8 cellular contexts compared by ENCODE assay signal in the genomic region with DNA sequence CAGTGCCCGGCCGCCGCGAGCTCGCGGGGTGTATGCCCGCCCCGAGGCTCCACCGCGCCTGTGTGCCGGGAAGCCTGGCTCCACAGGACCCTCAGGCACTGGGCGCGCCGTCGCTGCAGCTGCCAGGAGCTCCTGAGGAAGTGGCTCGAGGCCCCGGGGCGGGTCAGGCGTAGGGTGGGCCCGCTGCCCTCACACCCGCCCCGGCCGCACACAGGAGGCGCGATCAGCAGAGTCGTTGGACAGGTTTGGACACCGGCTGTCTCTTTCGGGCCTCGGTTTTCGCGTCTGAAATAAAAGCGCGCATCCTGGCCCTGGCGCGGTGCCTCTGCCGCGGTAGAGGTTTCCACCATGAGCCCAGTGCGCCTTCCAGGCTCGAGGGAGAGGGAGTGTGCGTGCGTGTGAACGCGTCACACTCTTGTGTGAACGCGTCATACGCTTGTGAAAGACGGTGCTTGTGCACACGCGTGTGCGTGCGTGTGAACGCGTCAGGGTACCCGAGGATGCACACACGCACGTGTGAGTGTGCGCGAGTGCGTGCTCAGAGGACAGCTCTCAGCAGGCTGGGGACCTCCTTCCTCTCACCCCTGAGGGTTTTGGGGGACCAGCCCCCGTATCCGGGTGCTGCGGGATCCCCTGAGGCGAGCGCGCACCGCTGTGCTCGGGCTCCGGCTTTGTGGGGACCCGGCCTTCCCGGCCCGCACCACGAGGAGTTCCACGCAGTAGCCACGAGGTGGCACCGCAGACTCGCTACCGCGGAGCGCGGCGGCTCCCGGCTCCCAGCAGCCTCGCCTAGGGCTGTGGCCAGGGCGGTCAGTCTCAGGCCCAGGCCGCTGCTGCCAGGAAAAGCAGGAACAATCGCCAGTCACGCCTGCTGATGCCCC.
DNase-seq lines count a peak whose midpoint lies in the region; ATAC-seq and TF ChIP-seq lines count a peak whose summit lies in the region.

No MANE protein-coding gene starts in this region.

- CTCF ChIA-PET in Calu3 (lab: Charles Lee) = interaction anchor here (0.6 to 1.5 kb wide), 2 partner anchors 238 to 483 kb away, joined by 3 to 5 read pairs; no protein-coding TSS in a partner anchor
- CTCF ChIA-PET in activated CD4-positive, alpha-beta memory T cell treated with anti-CD3 and anti-CD28 coated beads for 36 hours (lab: Charles Lee) = interaction anchor here (1.1 to 1.4 kb wide), 2 partner anchors 10 to 238 kb away, joined by 3 to 9 read pairs; no protein-coding TSS in a partner anchor

- DNase-seq in Calu3 (peak; percentile 87), NCI-H146 (lab: John Stamatoyannopoulos, UW) (peak; percentile 79), endothelial cell (ENCODE audit: low spot score) (peak; percentile 89), memory B cell (ENCODE audit: low spot score in 2 of 2) (peak in 1 of 2 donors; percentile 38), NCI-H187 treated with DMSO at 0.1 percent for 48 hours (lab: John Stamatoyannopoulos, UW) (no peak)
- DNase-seq in activated CD4-positive, alpha-beta memory T cell treated with anti-CD3 and anti-CD28 coated beads for 36 hours = peak; percentile 68
- peak; percentile 31 for DNase-seq in stimulated activated CD8-positive, alpha-beta memory T cell treated with anti-CD3 and anti-CD28 coated beads, Interleukin-4, amount 100 ng/mL, for 24 hours (ENCODE audit: low read depth)

- H3K4me3 Mint-ChIP-seq in Calu3 (ENCODE audit: low read depth, unreplicated experiment) = peak overlapping the region; percentile 35
- H3K4me3 Mint-ChIP-seq in activated CD4-positive, alpha-beta memory T cell treated with anti-CD3 and anti-CD28 coated beads for 36 hours = no peak overlapping the region
- no peak overlapping the region for H3K4me3 Mint-ChIP-seq in endothelial cell (ENCODE audit: unreplicated experiment)
- peak overlapping the region; percentile 52 for H3K4me3 Mint-ChIP-seq in memory B cell

- H3K27me3 Mint-ChIP-seq in Calu3 (ENCODE audit: unreplicated experiment) (peaks cover 78% of the 10 kb centered on the region), endothelial cell (ENCODE audit: unreplicated experiment) (peaks cover 20% of the 10 kb centered on the region), memory B cell (peaks cover 26% of the 10 kb centered on the region)
- peaks cover 26% of the 10 kb centered on the region for H3K27me3 Mint-ChIP-seq in activated CD4-positive, alpha-beta memory T cell treated with anti-CD3 and anti-CD28 coated beads for 36 hours

- intact Hi-C loops in Calu3 (cut with micrococcal nuclease; ENCODE audit: unreplicated experiment) = loop anchor here (1.0 to 2.0 kb wide), 2 partner anchors 239 to 596 kb away; no protein-coding TSS in a partner anchor
- intact Hi-C loops in activated CD4-positive, alpha-beta memory T cell treated with anti-CD3 and anti-CD28 coated beads for 36 hours (cut with micrococcal nuclease) = loop anchor here (1.0 to 10.0 kb wide), 5 partner anchors 112 to 596 kb away; a partner anchor contains a TSS

- H3K36me3 Mint-ChIP-seq in Calu3 (ENCODE audit: insufficient read depth, unreplicated experiment) (no peaks in the 10 kb centered on the region), endothelial cell (ENCODE audit: low read depth, unreplicated experiment) (peaks cover 6% of the 10 kb centered on the region), memory B cell (no peaks in the 10 kb centered on the region)
- H3K36me3 Mint-ChIP-seq in activated CD4-positive, alpha-beta memory T cell treated with anti-CD3 and anti-CD28 coated beads for 36 hours = no peaks in the 10 kb centered on the region

- TF ChIP-seq CTCF in Calu3 (IDR thresholded peaks at IDR 0.05; ENCODE audit: unreplicated experiment) (peak; percentile 84), endothelial cell (IDR thresholded peaks at IDR 0.05; ENCODE audit: unreplicated experiment) (peak; percentile 59)

- H3K27ac Mint-ChIP-seq in Calu3 (ENCODE audit: unreplicated experiment) = no peak overlapping the region
- no peak overlapping the region for H3K27ac Mint-ChIP-seq in activated CD4-positive, alpha-beta memory T cell treated with anti-CD3 and anti-CD28 coated beads for 36 hours
- H3K27ac Mint-ChIP-seq in endothelial cell (ENCODE audit: unreplicated experiment) = no peak overlapping the region
- H3K27ac Mint-ChIP-seq in memory B cell = no peak overlapping the region

- peaks cover 15% of the 10 kb centered on the region for H3K4me1 Mint-ChIP-seq in Calu3 (ENCODE audit: low read depth, unreplicated experiment)
- peaks cover 2% of the 10 kb centered on the region for H3K4me1 Mint-ChIP-seq in activated CD4-positive, alpha-beta memory T cell treated with anti-CD3 and anti-CD28 coated beads for 36 hours (ENCODE audit: low read depth)
- peaks cover 9% of the 10 kb centered on the region for H3K4me1 Mint-ChIP-seq in endothelial cell (ENCODE audit: unreplicated experiment)
- no peaks in the 10 kb centered on the region for H3K4me1 Mint-ChIP-seq in memory B cell

- ATAC-seq in GM21526 (IDR thresholded peaks at IDR 0.05; ENCODE audit: low FRiP score, unreplicated experiment) (peak; percentile 83), memory B cell (ENCODE audit: low read depth) (no peak)

- no TSS peak for BruUV-seq in Calu3 (replicated peaks; lab: Mats Ljungman, UMichigan)

- POLR2A ChIA-PET in activated CD4-positive, alpha-beta memory T cell treated with anti-CD3 and anti-CD28 coated beads for 36 hours (lab: Charles Lee) = no interaction called here

- H3K9me3 Mint-ChIP-seq in Calu3 (ENCODE audit: low read depth, unreplicated experiment) = no peaks in the 10 kb centered on the region
- no peaks in the 10 kb centered on the region for H3K9me3 Mint-ChIP-seq in activated CD4-positive, alpha-beta memory T cell treated with anti-CD3 and anti-CD28 coated beads for 36 hours
- H3K9me3 Mint-ChIP-seq in endothelial cell (ENCODE audit: unreplicated experiment) = no peaks in the 10 kb centered on the region
- H3K9me3 Mint-ChIP-seq in memory B cell = no peaks in the 10 kb centered on the region

Comparison
In these comparisons a context has a peak if more than half of its experiments do, and no peak if none do; other contexts are left out.
1. H3K4me3 Mint-ChIP-seq: peak in Calu3 (single experiment) and memory B cell (single experiment); none in activated CD4-positive, alpha-beta memory T cell treated with anti-CD3 and anti-CD28 coated beads for 36 hours (single experiment) and endothelial cell (single experiment).